In the genomic region with DNA sequence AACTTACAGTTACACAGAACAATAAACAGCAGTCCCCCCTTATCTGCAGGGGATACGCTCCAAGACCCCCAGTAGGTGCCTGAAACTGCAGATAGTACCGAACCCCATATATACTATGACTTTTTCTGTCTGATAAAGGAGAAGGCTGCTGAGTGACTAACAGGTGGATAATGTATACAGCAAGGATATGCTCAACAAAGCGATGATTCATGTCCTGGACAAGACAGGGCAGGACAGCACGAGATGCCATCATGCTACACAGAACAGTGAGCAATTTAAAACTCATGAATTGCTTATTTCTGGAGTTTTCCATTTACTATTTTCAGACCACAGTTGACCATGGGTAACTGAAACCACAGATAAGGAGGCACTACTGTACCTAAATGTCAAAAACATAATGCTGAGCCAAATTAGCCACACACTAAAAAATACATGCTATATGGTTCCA, we compare ENCODE assay signal across 1 cellular context.
TF ChIP-seq lines count a peak whose summit lies in the region.

No MANE protein-coding gene starts in this region.

TF ChIP-seq in HCT116, 20 proteins besides CTCF, POLR2A, EP300 and RAD21 (continued from another document):
- TF ChIP-seq ELF1 (IDR thresholded peaks at IDR 0.05; ENCODE audit: borderline replicate concordance, low read depth) (no peak), EGR1 (IDR thresholded peaks at IDR 0.05; ENCODE audit: low read depth) (no peak), CEBPB (IDR thresholded peaks at IDR 0.05; ENCODE audit: low read depth) (no peak), ZNF274 (IDR thresholded peaks at IDR 0.05; ENCODE audit: low read depth, low read length) (no peak)
TF ChIP-seq in HCT116: peak in this region for 2.
